ENCODE assay signal across 8 cellular contexts in genomic region chr17:12256380-12256995, GRCh38.
DNase-seq lines count a peak whose midpoint lies in the region; ATAC-seq and TF ChIP-seq lines count a peak whose summit lies in the region.

No MANE protein-coding gene starts in this region.

- H3K27ac ChIP-seq in liver (ENCODE audit: low read depth in 1 of 2, low read length in 2 of 2) (no peak overlapping the region), aorta (ENCODE audit: low read depth in 1 of 2, low read length in 2 of 2) (no peak overlapping the region)

- no peaks in the 10 kb centered on the region for H3K4me1 ChIP-seq in liver (ENCODE audit: control insufficient read depth in 4 of 4, insufficient read depth in 4 of 4, low read length in 3 of 4)
- H3K4me1 ChIP-seq in aorta (ENCODE audit: control insufficient read depth in 1 of 2, insufficient read depth in 2 of 2, low read length in 2 of 2) = no peaks in the 10 kb centered on the region

- 18% methylated on average over 4 of the region's 4 CpGs for WGBS in liver
- WGBS in aorta, 2 donors = 1 to 3% methylated on average over 4 of the region's 4 CpGs

- DNase-seq in NCI-H1105 treated with DMSO at 0.1 percent for 48 hours (lab: John Stamatoyannopoulos, UW) (peak; percentile 61), NCI-H1105 (lab: John Stamatoyannopoulos, UW) (no peak), NCI-H82 treated with DMSO at 0.1 percent for 48 hours (lab: John Stamatoyannopoulos, UW; ENCODE audit: unreplicated experiment) (peak; percentile 38), cerebellar cortex (ENCODE audit: low spot score) (peak; percentile 62), aorta (no peak)

- H3K9me3 ChIP-seq in liver (ENCODE audit: control insufficient read depth in 4 of 4, low read length in 3 of 4) (no peaks in the 10 kb centered on the region), aorta (ENCODE audit: control insufficient read depth, low read length) (no peaks in the 10 kb centered on the region)

- H3K9ac ChIP-seq in liver (ENCODE audit: low read depth in 1 of 2, low read length in 2 of 2) = no peak overlapping the region

- peak; percentile 74 for TF ChIP-seq CTCF in liver (IDR thresholded peaks at IDR 0.05; ENCODE audit: low read depth, low read length, missing input control)

- no peaks in the 10 kb centered on the region for H3K27me3 ChIP-seq in liver (ENCODE audit: control insufficient read depth in 4 of 4, insufficient read depth in 4 of 4, low read length in 3 of 4)
- no peaks in the 10 kb centered on the region for H3K27me3 ChIP-seq in aorta (ENCODE audit: control insufficient read depth in 1 of 2, insufficient read depth in 2 of 2, low read length in 1 of 2)

- H3K4me3 ChIP-seq in liver (ENCODE audit: low read depth in 1 of 3, low read length in 3 of 3) (no peak overlapping the region), aorta (ENCODE audit: low read length in 2 of 2) (peak overlapping the region; percentile 23 to 35)

- ATAC-seq in HG02571 (IDR thresholded peaks at IDR 0.05; ENCODE audit: unreplicated experiment) (peak; percentile 58), aorta (ENCODE audit: low FRiP score) (peak; percentile 77), GM18517 (IDR thresholded peaks at IDR 0.05; ENCODE audit: unreplicated experiment) (no peak)

- intact Hi-C loops in aorta (cut with DNase I) = loop anchor here (2.0 to 10.0 kb wide), 8 partner anchors 61 to 488 kb away; partner anchors contain the start of gene MYOCD (in 1 of the 2)

- peak; percentile 76 to 84 for TF ChIP-seq RAD21 in liver (IDR thresholded peaks at IDR 0.05)

- H3K36me3 ChIP-seq in liver (ENCODE audit: control insufficient read depth in 4 of 4, insufficient read depth in 3 of 4, low read depth in 1 of 4, low read length in 3 of 4) = no peaks in the 10 kb centered on the region
- no peaks in the 10 kb centered on the region for H3K36me3 ChIP-seq in aorta (ENCODE audit: control insufficient read depth in 1 of 2, insufficient read depth in 2 of 2, low read length in 1 of 2)

TF ChIP-seq in liver, 16 proteins besides CTCF, POLR2A, EP300 and RAD21:
- no peak for TF ChIP-seq REST (IDR thresholded peaks at IDR 0.05)
- TF ChIP-seq ZBTB33 (IDR thresholded peaks at IDR 0.05) = no peak
- no peak for TF ChIP-seq FOXA2 (IDR thresholded peaks at IDR 0.05)
- no peak for TF ChIP-seq ATF3 (IDR thresholded peaks at IDR 0.05)
- no peak for TF ChIP-seq YY1 (IDR thresholded peaks at IDR 0.05)
- TF ChIP-seq JUND (IDR thresholded peaks at IDR 0.05) = no peak
- no peak for TF ChIP-seq TAF1 (conservative IDR thresholded peaks at IDR 0.05)
- no peak for TF ChIP-seq NR2F2 (IDR thresholded peaks at IDR 0.05)
- TF ChIP-seq SP1 (IDR thresholded peaks at IDR 0.05) = no peak
- TF ChIP-seq FOXA1 (IDR thresholded peaks at IDR 0.05) = no peak
- no peak for TF ChIP-seq RXRA (IDR thresholded peaks at IDR 0.05)
- no peak for TF ChIP-seq HNF4A (conservative IDR thresholded peaks at IDR 0.05)
- no peak for TF ChIP-seq HNF4G (IDR thresholded peaks at IDR 0.05)
- TF ChIP-seq EGR1 (IDR thresholded peaks at IDR 0.05; ENCODE audit: low read depth in 2 of 2) = no peak
- TF ChIP-seq GABPA (IDR thresholded peaks at IDR 0.05 in 1 of 2, conservative IDR thresholded peaks at IDR 0.05 in 1 of 2) = no peak
- TF ChIP-seq MAX (IDR thresholded peaks at IDR 0.05) = no peak
TF ChIP-seq in liver: peak in this region for 0.

Comparison
In these comparisons a context has a peak if more than half of its experiments do, and no peak if none do; other contexts are left out.
1. DNase-seq: peak in NCI-H1105 treated with DMSO at 0.1 percent for 48 hours (single experiment), NCI-H82 treated with DMSO at 0.1 percent for 48 hours (single experiment) and cerebellar cortex (single experiment); none in NCI-H1105 (single experiment) and aorta (0 of 2).
2. H3K4me3 ChIP-seq: peak in aorta (2 of 2); none in liver (0 of 3).